In the genomic region with DNA sequence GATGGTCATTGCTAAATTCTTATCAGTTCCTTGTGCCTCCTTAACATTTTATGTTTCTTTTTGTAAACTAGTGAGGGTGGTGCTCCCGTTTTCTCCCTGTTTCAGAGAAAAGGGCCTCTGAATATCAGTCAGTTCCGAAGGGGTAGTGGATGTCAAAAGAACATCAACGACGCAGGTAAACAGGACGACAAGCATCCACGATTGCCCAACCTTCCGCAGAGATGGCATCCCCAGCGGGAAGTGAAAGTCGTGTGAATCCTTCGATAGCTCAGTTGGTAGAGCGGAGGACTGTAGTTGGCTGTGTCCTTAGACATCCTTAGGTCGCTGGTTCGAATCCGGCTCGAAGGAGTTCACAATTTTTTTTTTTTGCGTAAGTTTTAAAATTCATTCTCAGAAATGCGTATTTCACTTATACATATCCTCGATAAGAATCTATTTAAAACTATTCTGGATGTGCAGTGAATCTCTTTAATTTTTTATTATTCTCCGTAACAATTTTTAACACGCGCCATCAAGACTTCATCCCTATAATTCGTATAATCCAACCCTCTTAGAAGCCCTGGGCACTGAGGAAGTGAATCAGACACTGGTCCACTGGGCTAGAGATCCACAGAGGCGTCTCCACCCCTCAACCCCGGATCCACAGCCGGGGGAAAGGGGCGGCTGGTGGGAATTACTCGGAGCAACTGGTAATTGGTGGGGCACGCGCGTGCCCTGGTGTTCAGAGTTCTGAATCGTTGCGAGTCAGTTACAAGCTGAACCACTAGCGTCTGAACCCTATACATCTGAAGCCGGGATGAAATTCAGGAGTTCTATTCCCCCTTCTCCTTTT, we compare ENCODE assay signal across 8 cellular contexts.
DNase-seq lines count a peak whose midpoint lies in the region; ATAC-seq, FAIRE-seq and TF ChIP-seq lines count a peak whose summit lies in the region.

No MANE protein-coding gene starts in this region.

- no peak for TF ChIP-seq CTCF in WI38 (IDR thresholded peaks at IDR 0.05; ENCODE audit: low read depth, low read length)

- DNase-seq in activated gamma-delta T cell treated with Interleukin-2 at 50 U/mL for 16 hours (peak; percentile 99), activated gamma-delta T cell (lab: John Stamatoyannopoulos, UW) (no peak), NCI-H2227 treated with DMSO at 0.1 percent for 48 hours (lab: John Stamatoyannopoulos, UW) (peak; percentile 96)
- peak; percentile 96 for DNase-seq in central memory CD4-positive, alpha-beta T cell
- DNase-seq in stimulated activated CD4-positive, alpha-beta T cell treated with anti-CD3 and anti-CD28 coated beads, Interleukin-12 subunit alpha, Interleukin-12 subunit beta, amount 100 ng/mL, for 4 hours, result peak; percentile 99

- H3K4me3 ChIP-seq in WI38 (ENCODE audit: low read depth, low read length), result peak overlapping the region; percentile 65

- peak; percentile 71 for ATAC-seq in HG03159 (IDR thresholded peaks at IDR 0.05; ENCODE audit: unreplicated experiment)

- FAIRE-seq in islet of Langerhans (lab: Jason Lieb, UNC), result peak; percentile 83
